2 cellular contexts compared by ENCODE assay signal in the genomic region with DNA sequence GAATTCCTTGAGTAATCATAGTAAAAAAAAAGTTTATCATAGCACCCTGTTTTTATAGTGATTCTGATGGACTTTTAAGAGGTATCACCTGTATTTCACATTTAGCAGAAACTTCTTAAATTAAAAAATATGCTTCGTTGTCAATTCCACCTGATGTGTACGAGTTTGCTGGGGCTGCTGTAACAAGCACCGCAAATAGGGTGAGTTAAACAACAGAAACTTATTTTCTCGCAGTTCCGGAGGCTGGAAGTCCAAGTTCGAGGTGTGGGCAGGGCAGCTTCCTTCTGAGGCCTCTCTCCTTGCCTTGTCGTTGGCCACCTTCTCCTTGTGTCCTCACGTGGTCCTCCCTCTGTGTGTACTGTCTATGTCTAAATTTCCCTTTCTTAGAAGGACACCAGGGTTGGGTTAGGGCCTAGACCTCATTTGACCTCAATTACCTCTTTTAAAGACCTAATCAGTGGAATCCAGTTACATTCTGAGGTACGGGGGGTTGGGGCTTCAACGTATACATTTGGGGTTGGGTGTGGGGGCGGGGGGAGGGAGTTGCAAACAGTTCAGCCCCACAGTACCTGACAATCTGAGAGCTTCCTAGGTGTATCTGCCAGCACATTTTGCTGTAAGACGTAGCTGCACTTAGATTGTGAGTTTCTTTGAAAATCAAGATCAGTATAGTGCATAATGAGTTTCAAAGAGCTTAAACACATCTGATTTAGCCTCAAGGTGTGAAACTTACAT.
TF ChIP-seq lines count a peak whose summit lies in the region.

No MANE protein-coding gene starts in this region.

TF ChIP-seq in HEK293, 187 proteins besides CTCF, POLR2A, EP300 and RAD21:
- TF ChIP-seq, protein P1, sequence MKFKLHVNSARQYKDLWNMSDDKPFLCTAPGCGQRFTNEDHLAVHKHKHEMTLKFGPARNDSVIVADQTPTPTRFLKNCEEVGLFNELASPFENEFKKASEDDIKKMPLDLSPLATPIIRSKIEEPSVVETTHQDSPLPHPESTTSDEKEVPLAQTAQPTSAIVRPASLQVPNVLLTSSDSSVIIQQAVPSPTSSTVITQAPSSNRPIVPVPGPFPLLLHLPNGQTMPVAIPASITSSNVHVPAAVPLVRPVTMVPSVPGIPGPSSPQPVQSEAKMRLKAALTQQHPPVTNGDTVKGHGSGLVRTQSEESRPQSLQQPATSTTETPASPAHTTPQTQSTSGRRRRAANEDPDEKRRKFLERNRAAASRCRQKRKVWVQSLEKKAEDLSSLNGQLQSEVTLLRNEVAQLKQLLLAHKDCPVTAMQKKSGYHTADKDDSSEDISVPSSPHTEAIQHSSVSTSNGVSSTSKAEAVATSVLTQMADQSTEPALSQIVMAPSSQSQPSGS (tag by site-specific recombination; IDR thresholded peaks at IDR 0.05; ENCODE audit: low read depth) = no peak
- TF ChIP-seq ZNF548 (tag by site-specific recombination; IDR thresholded peaks at IDR 0.05) = peak; percentile 50; the same call in 1 of the 2 replicates

TF ChIP-seq in K562, 482 proteins besides CTCF, POLR2A, EP300 and RAD21 (continues in another document):
- no peak for TF ChIP-seq ZNF780A (CRISPR knock-in tag; IDR thresholded peaks at IDR 0.05)
- TF ChIP-seq ASH1L (IDR thresholded peaks at IDR 0.05; ENCODE audit: borderline replicate concordance, low read depth, partially characterized antibody) = no peak
- TF ChIP-seq BDP1 (IDR thresholded peaks at IDR 0.05; ENCODE audit: insufficient read depth, insufficient read length) = no peak
- TF ChIP-seq, protein P2, sequence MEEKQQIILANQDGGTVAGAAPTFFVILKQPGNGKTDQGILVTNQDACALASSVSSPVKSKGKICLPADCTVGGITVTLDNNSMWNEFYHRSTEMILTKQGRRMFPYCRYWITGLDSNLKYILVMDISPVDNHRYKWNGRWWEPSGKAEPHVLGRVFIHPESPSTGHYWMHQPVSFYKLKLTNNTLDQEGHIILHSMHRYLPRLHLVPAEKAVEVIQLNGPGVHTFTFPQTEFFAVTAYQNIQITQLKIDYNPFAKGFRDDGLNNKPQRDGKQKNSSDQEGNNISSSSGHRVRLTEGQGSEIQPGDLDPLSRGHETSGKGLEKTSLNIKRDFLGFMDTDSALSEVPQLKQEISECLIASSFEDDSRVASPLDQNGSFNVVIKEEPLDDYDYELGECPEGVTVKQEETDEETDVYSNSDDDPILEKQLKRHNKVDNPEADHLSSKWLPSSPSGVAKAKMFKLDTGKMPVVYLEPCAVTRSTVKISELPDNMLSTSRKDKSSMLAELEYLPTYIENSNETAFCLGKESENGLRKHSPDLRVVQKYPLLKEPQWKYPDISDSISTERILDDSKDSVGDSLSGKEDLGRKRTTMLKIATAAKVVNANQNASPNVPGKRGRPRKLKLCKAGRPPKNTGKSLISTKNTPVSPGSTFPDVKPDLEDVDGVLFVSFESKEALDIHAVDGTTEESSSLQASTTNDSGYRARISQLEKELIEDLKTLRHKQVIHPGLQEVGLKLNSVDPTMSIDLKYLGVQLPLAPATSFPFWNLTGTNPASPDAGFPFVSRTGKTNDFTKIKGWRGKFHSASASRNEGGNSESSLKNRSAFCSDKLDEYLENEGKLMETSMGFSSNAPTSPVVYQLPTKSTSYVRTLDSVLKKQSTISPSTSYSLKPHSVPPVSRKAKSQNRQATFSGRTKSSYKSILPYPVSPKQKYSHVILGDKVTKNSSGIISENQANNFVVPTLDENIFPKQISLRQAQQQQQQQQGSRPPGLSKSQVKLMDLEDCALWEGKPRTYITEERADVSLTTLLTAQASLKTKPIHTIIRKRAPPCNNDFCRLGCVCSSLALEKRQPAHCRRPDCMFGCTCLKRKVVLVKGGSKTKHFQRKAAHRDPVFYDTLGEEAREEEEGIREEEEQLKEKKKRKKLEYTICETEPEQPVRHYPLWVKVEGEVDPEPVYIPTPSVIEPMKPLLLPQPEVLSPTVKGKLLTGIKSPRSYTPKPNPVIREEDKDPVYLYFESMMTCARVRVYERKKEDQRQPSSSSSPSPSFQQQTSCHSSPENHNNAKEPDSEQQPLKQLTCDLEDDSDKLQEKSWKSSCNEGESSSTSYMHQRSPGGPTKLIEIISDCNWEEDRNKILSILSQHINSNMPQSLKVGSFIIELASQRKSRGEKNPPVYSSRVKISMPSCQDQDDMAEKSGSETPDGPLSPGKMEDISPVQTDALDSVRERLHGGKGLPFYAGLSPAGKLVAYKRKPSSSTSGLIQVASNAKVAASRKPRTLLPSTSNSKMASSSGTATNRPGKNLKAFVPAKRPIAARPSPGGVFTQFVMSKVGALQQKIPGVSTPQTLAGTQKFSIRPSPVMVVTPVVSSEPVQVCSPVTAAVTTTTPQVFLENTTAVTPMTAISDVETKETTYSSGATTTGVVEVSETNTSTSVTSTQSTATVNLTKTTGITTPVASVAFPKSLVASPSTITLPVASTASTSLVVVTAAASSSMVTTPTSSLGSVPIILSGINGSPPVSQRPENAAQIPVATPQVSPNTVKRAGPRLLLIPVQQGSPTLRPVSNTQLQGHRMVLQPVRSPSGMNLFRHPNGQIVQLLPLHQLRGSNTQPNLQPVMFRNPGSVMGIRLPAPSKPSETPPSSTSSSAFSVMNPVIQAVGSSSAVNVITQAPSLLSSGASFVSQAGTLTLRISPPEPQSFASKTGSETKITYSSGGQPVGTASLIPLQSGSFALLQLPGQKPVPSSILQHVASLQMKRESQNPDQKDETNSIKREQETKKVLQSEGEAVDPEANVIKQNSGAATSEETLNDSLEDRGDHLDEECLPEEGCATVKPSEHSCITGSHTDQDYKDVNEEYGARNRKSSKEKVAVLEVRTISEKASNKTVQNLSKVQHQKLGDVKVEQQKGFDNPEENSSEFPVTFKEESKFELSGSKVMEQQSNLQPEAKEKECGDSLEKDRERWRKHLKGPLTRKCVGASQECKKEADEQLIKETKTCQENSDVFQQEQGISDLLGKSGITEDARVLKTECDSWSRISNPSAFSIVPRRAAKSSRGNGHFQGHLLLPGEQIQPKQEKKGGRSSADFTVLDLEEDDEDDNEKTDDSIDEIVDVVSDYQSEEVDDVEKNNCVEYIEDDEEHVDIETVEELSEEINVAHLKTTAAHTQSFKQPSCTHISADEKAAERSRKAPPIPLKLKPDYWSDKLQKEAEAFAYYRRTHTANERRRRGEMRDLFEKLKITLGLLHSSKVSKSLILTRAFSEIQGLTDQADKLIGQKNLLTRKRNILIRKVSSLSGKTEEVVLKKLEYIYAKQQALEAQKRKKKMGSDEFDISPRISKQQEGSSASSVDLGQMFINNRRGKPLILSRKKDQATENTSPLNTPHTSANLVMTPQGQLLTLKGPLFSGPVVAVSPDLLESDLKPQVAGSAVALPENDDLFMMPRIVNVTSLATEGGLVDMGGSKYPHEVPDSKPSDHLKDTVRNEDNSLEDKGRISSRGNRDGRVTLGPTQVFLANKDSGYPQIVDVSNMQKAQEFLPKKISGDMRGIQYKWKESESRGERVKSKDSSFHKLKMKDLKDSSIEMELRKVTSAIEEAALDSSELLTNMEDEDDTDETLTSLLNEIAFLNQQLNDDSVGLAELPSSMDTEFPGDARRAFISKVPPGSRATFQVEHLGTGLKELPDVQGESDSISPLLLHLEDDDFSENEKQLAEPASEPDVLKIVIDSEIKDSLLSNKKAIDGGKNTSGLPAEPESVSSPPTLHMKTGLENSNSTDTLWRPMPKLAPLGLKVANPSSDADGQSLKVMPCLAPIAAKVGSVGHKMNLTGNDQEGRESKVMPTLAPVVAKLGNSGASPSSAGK (IDR thresholded peaks at IDR 0.05) = peak; percentile 64
- peak; percentile 42; the same call in 1 of the 2 replicates for TF ChIP-seq RAD51 (IDR thresholded peaks at IDR 0.05; ENCODE audit: borderline replicate concordance, low read depth)
- TF ChIP-seq, protein P3, sequence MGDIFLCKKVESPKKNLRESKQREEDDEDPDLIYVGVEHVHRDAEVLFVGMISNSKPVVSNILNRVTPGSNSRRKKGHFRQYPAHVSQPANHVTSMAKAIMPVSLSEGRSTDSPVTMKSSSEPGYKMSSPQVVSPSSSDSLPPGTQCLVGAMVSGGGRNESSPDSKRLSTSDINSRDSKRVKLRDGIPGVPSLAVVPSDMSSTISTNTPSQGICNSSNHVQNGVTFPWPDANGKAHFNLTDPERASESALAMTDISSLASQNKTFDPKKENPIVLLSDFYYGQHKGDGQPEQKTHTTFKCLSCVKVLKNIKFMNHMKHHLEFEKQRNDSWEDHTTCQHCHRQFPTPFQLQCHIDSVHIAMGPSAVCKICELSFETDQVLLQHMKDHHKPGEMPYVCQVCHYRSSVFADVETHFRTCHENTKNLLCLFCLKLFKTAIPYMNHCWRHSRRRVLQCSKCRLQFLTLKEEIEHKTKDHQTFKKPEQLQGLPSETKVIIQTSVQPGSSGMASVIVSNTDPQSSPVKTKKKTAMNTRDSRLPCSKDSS (IDR thresholded peaks at IDR 0.05; ENCODE audit: low read depth, partially characterized antibody) = no peak
- no peak for TF ChIP-seq GATAD2B (IDR thresholded peaks at IDR 0.05; ENCODE audit: borderline replicate concordance)
- TF ChIP-seq, protein P4, sequence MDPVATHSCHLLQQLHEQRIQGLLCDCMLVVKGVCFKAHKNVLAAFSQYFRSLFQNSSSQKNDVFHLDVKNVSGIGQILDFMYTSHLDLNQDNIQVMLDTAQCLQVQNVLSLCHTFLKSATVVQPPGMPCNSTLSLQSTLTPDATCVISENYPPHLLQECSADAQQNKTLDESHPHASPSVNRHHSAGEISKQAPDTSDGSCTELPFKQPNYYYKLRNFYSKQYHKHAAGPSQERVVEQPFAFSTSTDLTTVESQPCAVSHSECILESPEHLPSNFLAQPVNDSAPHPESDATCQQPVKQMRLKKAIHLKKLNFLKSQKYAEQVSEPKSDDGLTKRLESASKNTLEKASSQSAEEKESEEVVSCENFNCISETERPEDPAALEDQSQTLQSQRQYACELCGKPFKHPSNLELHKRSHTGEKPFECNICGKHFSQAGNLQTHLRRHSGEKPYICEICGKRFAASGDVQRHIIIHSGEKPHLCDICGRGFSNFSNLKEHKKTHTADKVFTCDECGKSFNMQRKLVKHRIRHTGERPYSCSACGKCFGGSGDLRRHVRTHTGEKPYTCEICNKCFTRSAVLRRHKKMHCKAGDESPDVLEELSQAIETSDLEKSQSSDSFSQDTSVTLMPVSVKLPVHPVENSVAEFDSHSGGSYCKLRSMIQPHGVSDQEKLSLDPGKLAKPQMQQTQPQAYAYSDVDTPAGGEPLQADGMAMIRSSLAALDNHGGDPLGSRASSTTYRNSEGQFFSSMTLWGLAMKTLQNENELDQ (CRISPR knock-in tag; IDR thresholded peaks at IDR 0.05; ENCODE audit: borderline replicate concordance) = no peak
- TF ChIP-seq ZNF197 (CRISPR knock-in tag; IDR thresholded peaks at IDR 0.05; ENCODE audit: low read depth) = no peak
- TF ChIP-seq FOXP1 (CRISPR knock-in tag; IDR thresholded peaks at IDR 0.05) = no peak
- TF ChIP-seq ZNF212 (CRISPR knock-in tag; IDR thresholded peaks at IDR 0.05) = no peak
- TF ChIP-seq, protein P5, sequence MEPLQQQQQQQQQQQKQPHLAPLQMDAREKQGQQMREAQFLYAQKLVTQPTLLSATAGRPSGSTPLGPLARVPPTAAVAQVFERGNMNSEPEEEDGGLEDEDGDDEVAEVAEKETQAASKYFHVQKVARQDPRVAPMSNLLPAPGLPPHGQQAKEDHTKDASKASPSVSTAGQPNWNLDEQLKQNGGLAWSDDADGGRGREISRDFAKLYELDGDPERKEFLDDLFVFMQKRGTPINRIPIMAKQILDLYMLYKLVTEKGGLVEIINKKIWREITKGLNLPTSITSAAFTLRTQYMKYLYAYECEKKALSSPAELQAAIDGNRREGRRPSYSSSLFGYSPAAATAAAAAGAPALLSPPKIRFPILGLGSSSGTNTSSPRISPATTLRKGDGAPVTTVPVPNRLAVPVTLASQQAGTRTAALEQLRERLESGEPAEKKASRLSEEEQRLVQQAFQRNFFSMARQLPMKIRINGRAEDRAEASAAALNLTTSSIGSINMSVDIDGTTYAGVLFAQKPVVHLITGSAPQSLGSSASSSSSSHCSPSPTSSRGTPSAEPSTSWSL (CRISPR knock-in tag; IDR thresholded peaks at IDR 0.05; ENCODE audit: borderline replicate concordance) = no peak
- TF ChIP-seq KAT8 (IDR thresholded peaks at IDR 0.05; ENCODE audit: low read depth) = no peak
- TF ChIP-seq, protein P6, sequence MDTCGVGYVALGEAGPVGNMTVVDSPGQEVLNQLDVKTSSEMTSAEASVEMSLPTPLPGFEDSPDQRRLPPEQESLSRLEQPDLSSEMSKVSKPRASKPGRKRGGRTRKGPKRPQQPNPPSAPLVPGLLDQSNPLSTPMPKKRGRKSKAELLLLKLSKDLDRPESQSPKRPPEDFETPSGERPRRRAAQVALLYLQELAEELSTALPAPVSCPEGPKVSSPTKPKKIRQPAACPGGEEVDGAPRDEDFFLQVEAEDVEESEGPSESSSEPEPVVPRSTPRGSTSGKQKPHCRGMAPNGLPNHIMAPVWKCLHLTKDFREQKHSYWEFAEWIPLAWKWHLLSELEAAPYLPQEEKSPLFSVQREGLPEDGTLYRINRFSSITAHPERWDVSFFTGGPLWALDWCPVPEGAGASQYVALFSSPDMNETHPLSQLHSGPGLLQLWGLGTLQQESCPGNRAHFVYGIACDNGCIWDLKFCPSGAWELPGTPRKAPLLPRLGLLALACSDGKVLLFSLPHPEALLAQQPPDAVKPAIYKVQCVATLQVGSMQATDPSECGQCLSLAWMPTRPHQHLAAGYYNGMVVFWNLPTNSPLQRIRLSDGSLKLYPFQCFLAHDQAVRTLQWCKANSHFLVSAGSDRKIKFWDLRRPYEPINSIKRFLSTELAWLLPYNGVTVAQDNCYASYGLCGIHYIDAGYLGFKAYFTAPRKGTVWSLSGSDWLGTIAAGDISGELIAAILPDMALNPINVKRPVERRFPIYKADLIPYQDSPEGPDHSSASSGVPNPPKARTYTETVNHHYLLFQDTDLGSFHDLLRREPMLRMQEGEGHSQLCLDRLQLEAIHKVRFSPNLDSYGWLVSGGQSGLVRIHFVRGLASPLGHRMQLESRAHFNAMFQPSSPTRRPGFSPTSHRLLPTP (IDR thresholded peaks at IDR 0.05; ENCODE audit: borderline replicate concordance, extremely low read depth, insufficient read length) = no peak
- no peak for TF ChIP-seq RNF2 (IDR thresholded peaks at IDR 0.05)
- TF ChIP-seq ZNF23 (CRISPR knock-in tag; IDR thresholded peaks at IDR 0.05) = no peak
- peak; percentile 98 for TF ChIP-seq ZNF12 (CRISPR knock-in tag; IDR thresholded peaks at IDR 0.05)
- TF ChIP-seq CBFA2T3 (IDR thresholded peaks at IDR 0.05) = peak; percentile 42
- no peak for TF ChIP-seq BHLHE40 (IDR thresholded peaks at IDR 0.05; ENCODE audit: low read length)
- no peak for TF ChIP-seq NFE2 (IDR thresholded peaks at IDR 0.05; ENCODE audit: low read depth)
- TF ChIP-seq, protein P7, sequence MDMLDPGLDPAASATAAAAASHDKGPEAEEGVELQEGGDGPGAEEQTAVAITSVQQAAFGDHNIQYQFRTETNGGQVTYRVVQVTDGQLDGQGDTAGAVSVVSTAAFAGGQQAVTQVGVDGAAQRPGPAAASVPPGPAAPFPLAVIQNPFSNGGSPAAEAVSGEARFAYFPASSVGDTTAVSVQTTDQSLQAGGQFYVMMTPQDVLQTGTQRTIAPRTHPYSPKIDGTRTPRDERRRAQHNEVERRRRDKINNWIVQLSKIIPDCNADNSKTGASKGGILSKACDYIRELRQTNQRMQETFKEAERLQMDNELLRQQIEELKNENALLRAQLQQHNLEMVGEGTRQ (CRISPR knock-in tag; IDR thresholded peaks at IDR 0.05) = peak; percentile 58
- TF ChIP-seq EGR1 (conservative IDR thresholded peaks at IDR 0.05) = peak; percentile 57; the same call in 1 of the 2 replicates
- no peak for TF ChIP-seq TOE1 (IDR thresholded peaks at IDR 0.05; ENCODE audit: borderline replicate concordance)
- no peak for TF ChIP-seq TOE1 (CRISPR knock-in tag; IDR thresholded peaks at IDR 0.05; ENCODE audit: borderline replicate concordance, low read depth)
- no peak for TF ChIP-seq GATA2 (CRISPR knock-in tag; IDR thresholded peaks at IDR 0.05)
- TF ChIP-seq ZNF551 (CRISPR knock-in tag; IDR thresholded peaks at IDR 0.05) = no peak
- no peak for TF ChIP-seq U2AF1 (optimal IDR thresholded peaks at IDR 0.05; ENCODE audit: low read depth, low read length)
- no peak for TF ChIP-seq ZNF175 (CRISPR knock-in tag; IDR thresholded peaks at IDR 0.05; ENCODE audit: low read depth)
- TF ChIP-seq L3MBTL2 (IDR thresholded peaks at IDR 0.05) = peak; percentile 47; the same call in 1 of the 2 replicates
- no peak for TF ChIP-seq RBM14 (IDR thresholded peaks at IDR 0.05; ENCODE audit: borderline replicate concordance, insufficient read depth, low read depth, low read length)
